8 cellular contexts compared by ENCODE assay signal in genomic region chr21:10331134-10331533, GRCh38.
DNase-seq lines count a peak whose midpoint lies in the region; ATAC-seq and TF ChIP-seq lines count a peak whose summit lies in the region.
"Not testable (repeated sequence)": the region's sequence is repeated elsewhere in the genome, so short reads cannot be mapped to it uniquely, and the experiment has no call there.

No MANE protein-coding gene starts in this region.

- not testable (repeated sequence) for TF ChIP-seq CTCF in lung (IDR thresholded peaks at IDR 0.05; ENCODE audit: control extremely low read depth, extremely low read depth); spleen (IDR thresholded peaks at IDR 0.05 in 8 of 11, conservative IDR thresholded peaks at IDR 0.05 in 3 of 11); vagina (IDR thresholded peaks at IDR 0.05)

- intact Hi-C loops in right cardiac atrium (cut with DNase I); spleen (cut with DNase I; ENCODE audit: low total_unique reads); vagina (cut with DNase I): not testable (repeated sequence)

- peak; percentile 18 to 21 for ATAC-seq in activated naive CD4-positive, alpha-beta T cell treated with anti-CD3 and anti-CD28 coated beads, Interleukin-2, amount 50 U/mL, for 72 hours
- peak; percentile 20 for ATAC-seq in esophagus mucosa
- peak; percentile 30 to 39 for ATAC-seq in right cardiac atrium
- not testable (repeated sequence) for ATAC-seq in lung (ENCODE audit: insufficient read depth, low FRiP score)

- peaks cover 58 to 60% of the 10 kb centered on the region in 2 donors for H3K36me3 Mint-ChIP-seq in activated naive CD4-positive, alpha-beta T cell treated with anti-CD3 and anti-CD28 coated beads, Interleukin-2, amount 50 U/mL, for 72 hours

- not testable (repeated sequence) for TF ChIP-seq POLR2A in spleen (IDR thresholded peaks at IDR 0.05); vagina (IDR thresholded peaks at IDR 0.05)

- H3K9me3 ChIP-seq in BLaER1 (peaks cover 30% of the 10 kb centered on the region), lung (ENCODE audit: control insufficient read depth in 2 of 2, insufficient read depth in 1 of 2, low read length in 1 of 2) (peaks cover 9 to 17% of the 10 kb centered on the region in 2 donors), spleen (peaks cover 3 to 87% (median 72%) of the 10 kb centered on the region in 8 donors), vagina (peaks cover 28% of the 10 kb centered on the region)
- H3K9me3 ChIP-seq in right cardiac atrium (ENCODE audit: control insufficient read depth, low read length), result not testable (repeated sequence)

- DNase-seq in H4 (ENCODE audit: low spot score), result peak; percentile 15
- not testable (repeated sequence) for DNase-seq in activated naive CD4-positive, alpha-beta T cell treated with anti-CD3 and anti-CD28 coated beads, Interleukin-2, amount 50 U/mL, for 72 hours (ENCODE audit: low spot score in 2 of 2); right cardiac atrium
- DNase-seq in lung (ENCODE audit: low spot score), result peak; percentile 39
- peak; percentile 77 for DNase-seq in spleen
- DNase-seq in vagina (ENCODE audit: extremely low spot score in 2 of 2), result peak; percentile 94 to 99

- not testable (repeated sequence) for H3K27ac ChIP-seq in BLaER1; right cardiac atrium (ENCODE audit: low read length); lung (ENCODE audit: low read depth in 1 of 2, low read length in 1 of 2); spleen; vagina

- not testable (repeated sequence) for H3K27me3 ChIP-seq in BLaER1; right cardiac atrium (ENCODE audit: control insufficient read depth, insufficient read depth); lung (ENCODE audit: control insufficient read depth, insufficient read depth); spleen (replicated peaks in 1 of 7); vagina

- not testable (repeated sequence) for H3K36me3 ChIP-seq in BLaER1; lung (ENCODE audit: control insufficient read depth in 2 of 2, insufficient read depth in 2 of 2, low read length in 2 of 2); spleen; vagina

- H3K9ac ChIP-seq in BLaER1, result not testable (repeated sequence)

- H3K4me2 ChIP-seq in BLaER1, result peak overlapping the region; percentile 2; the same call in 1 of the 2 replicates

- not testable (repeated sequence) for H3K4me3 ChIP-seq in BLaER1; right cardiac atrium (ENCODE audit: low read length); lung; spleen; vagina

- H3K9me3 Mint-ChIP-seq in activated naive CD4-positive, alpha-beta T cell treated with anti-CD3 and anti-CD28 coated beads, Interleukin-2, amount 50 U/mL, for 72 hours, result peaks cover 51 to 54% of the 10 kb centered on the region in 2 donors

- H4K20me1 ChIP-seq in BLaER1, result not testable (repeated sequence)

- 71% methylated on average over 5 of the region's 5 CpGs for WGBS in right cardiac atrium
- 76 to 79% methylated on average over 5 of the region's 5 CpGs for WGBS in lung, 2 donors
- WGBS in spleen, 5 donors, result 71 to 78% (median 76%) methylated on average over 5 of the region's 5 CpGs

- not testable (repeated sequence) for H3K4me1 ChIP-seq in BLaER1; right cardiac atrium (ENCODE audit: control insufficient read depth, insufficient read depth, low read length); lung (ENCODE audit: control insufficient read depth in 2 of 2, insufficient read depth in 2 of 2, low read length in 2 of 2); spleen; vagina

- H3K27ac Mint-ChIP-seq in activated naive CD4-positive, alpha-beta T cell treated with anti-CD3 and anti-CD28 coated beads, Interleukin-2, amount 50 U/mL, for 72 hours, result not testable (repeated sequence)
